Comparison of ENCODE assay signal across 25 cellular contexts in the genomic region with DNA sequence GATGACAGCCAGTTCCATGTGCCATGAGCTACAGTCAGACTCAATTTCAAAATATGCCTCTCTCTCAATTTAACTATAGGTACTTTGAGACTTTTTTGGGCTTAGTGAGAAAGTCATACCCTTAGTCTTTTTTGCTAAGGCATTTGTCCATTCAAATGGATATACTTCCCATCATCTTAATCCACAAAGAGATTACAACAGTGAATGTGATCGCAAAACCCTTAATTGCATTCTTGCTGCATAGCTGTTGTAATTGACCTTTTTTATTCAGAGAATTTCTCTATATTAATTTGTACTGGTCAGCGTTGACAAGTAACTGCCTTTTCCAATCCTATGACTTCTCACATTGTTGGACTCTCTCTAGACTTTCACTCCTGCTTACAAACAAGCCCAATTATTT.
"Had no signal": no experiment of that assay in that cellular context is flagged by ENCODE, and none has a peak within 500 bp of the region (broad histone marks: within the 10 kb centered on the region; RNA-seq: fewer than 3 reads in every experiment).

No MANE protein-coding gene starts in this region.

- H3K27me3 ChIP-seq: neutrophil, pancreas, right lobe of liver, sigmoid colon, stomach, thyroid gland, tibial nerve, upper lobe of right lung, uterus had no signal

- H3K36me3 ChIP-seq: neutrophil, pancreas, prostate gland, right lobe of liver, sigmoid colon, stomach, thoracic aorta, thyroid gland, tibial nerve, upper lobe of right lung, uterus had no signal

- H3K27ac ChIP-seq: neutrophil, pancreas, prostate gland, right lobe of liver, sigmoid colon, stomach, thoracic aorta, thyroid gland, tibial nerve, upper lobe of right lung, uterus had no signal

- ATAC-seq: naive thymus-derived CD8-positive, alpha-beta T cell; natural killer cell treated with Interleukin-12 subunit alpha and Interleukin-12 subunit beta and Interleukin-15 and Interleukin-18, amount 100 ng/mL, for 72 hours; pancreas; right cardiac atrium; right lobe of liver; stimulated activated effector memory CD8-positive, alpha-beta T cell treated with anti-CD3 and anti-CD28 coated beads, Interleukin-12 subunit alpha, Interleukin-12 subunit beta, amount 100 ng/mL, for 72 hours; stimulated activated naive B cell treated with anti-CD40 and anti-IgM and Interleukin-4, amounts not matched to agents 10 μg/mL and 1 μg/mL and 100 μg/mL, for 72 hours; upper lobe of right lung had no signal

- H3K4me1 ChIP-seq: pancreas, prostate gland, right lobe of liver, sigmoid colon, stomach, thyroid gland, tibial nerve, upper lobe of right lung, uterus had no signal

- H3K4me3 ChIP-seq: pancreas, prostate gland, right lobe of liver, sigmoid colon, stomach, thoracic aorta, thyroid gland, tibial nerve, upper lobe of right lung, uterus had no signal

- DNase-seq: naive thymus-derived CD8-positive, alpha-beta T cell; nephron progenitor cell; nucleus accumbens; pancreas; retina; right cardiac atrium; right lobe of liver; sigmoid colon; small intestine; stimulated activated CD4-positive, alpha-beta T cell treated with anti-CD3 and anti-CD28 coated beads, Interleukin-15, amount 100 ng/mL, for 24 hours; stimulated activated CD4-positive, alpha-beta T cell treated with anti-CD3 and anti-CD28 coated beads, Interleukin-2, amount 100 ng/mL, for 24 hours; stimulated activated CD4-positive, alpha-beta T cell treated with anti-CD3 and anti-CD28 coated beads, Interleukin-2, amount 100 ng/mL, for 48 hours; stimulated activated CD4-positive, alpha-beta T cell treated with anti-CD3 and anti-CD28 coated beads, Interleukin-4, amount 100 ng/mL, for 24 hours; stimulated activated naive B cell treated with anti-CD40 and anti-IgM and Interleukin-4, amounts not matched to agents 10 μg/mL and 1 μg/mL and 100 μg/mL, for 72 hours; stimulated activated naive CD4-positive, alpha-beta T cell treated with Interleukin-2 at 50 U/mL for 16 hours; stomach; thyroid gland; upper lobe of right lung; uterus had no signal

- H3K9me3 ChIP-seq: neutrophil, pancreas, prostate gland, right lobe of liver, sigmoid colon, stomach, thoracic aorta, thyroid gland, tibial nerve, upper lobe of right lung, uterus had no signal
